7 cellular contexts compared by ENCODE assay signal in the genomic region with DNA sequence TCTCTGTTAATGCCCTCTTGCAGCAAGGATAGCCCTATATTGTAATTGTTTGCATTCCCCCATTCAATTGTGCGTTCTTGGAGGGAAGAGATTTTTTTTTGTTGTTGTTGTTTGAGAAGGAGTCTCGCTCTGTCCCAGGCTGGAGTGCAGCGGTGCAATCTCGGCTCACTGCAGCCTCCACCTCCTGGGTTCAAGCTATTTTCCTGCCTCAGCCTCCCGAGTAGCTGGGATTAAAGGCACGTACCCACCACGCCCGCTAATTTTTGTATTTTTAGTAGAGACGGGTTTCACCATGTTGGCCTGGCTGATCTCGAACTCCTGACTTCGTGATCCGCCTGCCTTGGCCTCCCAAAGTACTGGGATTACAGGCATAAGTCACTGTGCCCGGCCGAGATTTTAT. TPM values are rescaled to one million over a fixed set of nuclear protein-coding genes. Genes with fewer than 3 reads are reported as not detected.
DNase-seq lines count a peak whose midpoint lies in the region; ATAC-seq and TF ChIP-seq lines count a peak whose summit lies in the region.
"Not testable (repeated sequence)": the region's sequence is repeated elsewhere in the genome, so short reads cannot be mapped to it uniquely, and the experiment has no call there.

No MANE protein-coding gene starts in this region.

- H3K18ac ChIP-seq in H9 (ENCODE audit: insufficient read length, low read depth, low read length), result not testable (repeated sequence)

- not testable (repeated sequence) for H2AK5ac ChIP-seq in H9 (ENCODE audit: insufficient read length, low read length)

- peaks cover 15 to 63% (median 35%) of the 10 kb centered on the region in 3 experiments; a peak in 6 of 7 replicates for H3K36me3 Mint-ChIP-seq in H9 (ENCODE audit: insufficient read depth in 1 of 3, low read depth in 3 of 3)
- H3K36me3 Mint-ChIP-seq in T-helper 17 cell (ENCODE audit: low read depth); effector memory CD8-positive, alpha-beta T cell (ENCODE audit: insufficient read depth): not testable (repeated sequence)
- peaks cover 54% of the 10 kb centered on the region for H3K36me3 Mint-ChIP-seq in activated naive CD4-positive, alpha-beta T cell treated with anti-CD3 and anti-CD28 coated beads, Interleukin-2, amount 10 ng/mL, durations not matched to agents 7 days and 5 days

- not testable (repeated sequence) for H3K9me3 Mint-ChIP-seq in H9; activated naive CD4-positive, alpha-beta T cell treated with anti-CD3 and anti-CD28 coated beads, Interleukin-2, amount 10 ng/mL, durations not matched to agents 7 days and 5 days; effector memory CD8-positive, alpha-beta T cell

- not testable (repeated sequence) for H3K4me1 Mint-ChIP-seq in H9; T-helper 17 cell; effector memory CD8-positive, alpha-beta T cell (ENCODE audit: low read depth in 2 of 2)
- peaks cover 42% of the 10 kb centered on the region for H3K4me1 Mint-ChIP-seq in activated naive CD4-positive, alpha-beta T cell treated with anti-CD3 and anti-CD28 coated beads, Interleukin-2, amount 10 ng/mL, durations not matched to agents 7 days and 5 days

- H3K23me2 ChIP-seq in H9 (ENCODE audit: insufficient read length, low read depth, low read length, poor library complexity, severe bottlenecking), result not testable (repeated sequence)

- CTCF ChIA-PET in activated naive CD4-positive, alpha-beta T cell treated with anti-CD3 and anti-CD28 coated beads, Interleukin-2, amount 10 ng/mL, durations not matched to agents 7 days and 5 days (lab: Charles Lee), result not testable (repeated sequence)

- H2AFZ ChIP-seq in H9 (ENCODE audit: low read length); osteoblast (ENCODE audit: low read length): not testable (repeated sequence)

- H3T11ph ChIP-seq in H9 (ENCODE audit: low read length), result not testable (repeated sequence)

- ATAC-seq in T-helper 17 cell; effector memory CD8-positive, alpha-beta T cell (replicated peaks): not testable (repeated sequence)

- H3K4ac ChIP-seq in H9 (ENCODE audit: low read depth, low read length), result not testable (repeated sequence)

- not testable (repeated sequence) for TF ChIP-seq RAD21 in liver (IDR thresholded peaks at IDR 0.05)

- not testable (repeated sequence) for H3K79me1 ChIP-seq in H9 (ENCODE audit: insufficient read depth, low read depth, low read length, poor library complexity, severe bottlenecking)

- H3K27me3 ChIP-seq in H9 (ENCODE audit: insufficient read depth, low read length); liver (ENCODE audit: control insufficient read depth in 4 of 4, insufficient read depth in 4 of 4, low read length in 3 of 4); osteoblast (ENCODE audit: insufficient read depth, low read length); skeletal muscle tissue (ENCODE audit: control insufficient read depth in 3 of 3, insufficient read depth in 3 of 3, low read length in 3 of 3): not testable (repeated sequence)

- H3K4me2 ChIP-seq in H9 (ENCODE audit: insufficient read depth, insufficient read length, low read length), result not testable (repeated sequence)
- H3K4me2 ChIP-seq in osteoblast (ENCODE audit: insufficient read depth, low read length), result peak overlapping the region; percentile 68

- H3K14ac ChIP-seq in H9 (ENCODE audit: insufficient read depth, low read length), result not testable (repeated sequence)

- no CpG with 5 or more reads among the region's 14 CpGs for WGBS in H9 (ENCODE audit: extremely low coverage, insufficient read length, low lambda C conversion rate)
- WGBS in liver, result 93% methylated on average over 14 of the region's 14 CpGs

- not testable (repeated sequence) for H2BK20ac ChIP-seq in H9 (ENCODE audit: low read depth, low read length, poor library complexity, severe bottlenecking)

- not testable (repeated sequence) for H2BK5ac ChIP-seq in H9 (ENCODE audit: insufficient read length, low read length)

- not testable (repeated sequence) for H3K56ac ChIP-seq in H9 (ENCODE audit: insufficient read length, low read depth, low read length)

- not testable (repeated sequence) for H3K27ac ChIP-seq in H9 (ENCODE audit: insufficient read length, low read depth, low read length)
- H3K27ac ChIP-seq in liver (ENCODE audit: low read depth in 1 of 2, low read length in 2 of 2), result peak overlapping the region; percentile 42 to 64
- peak overlapping the region; percentile 94 for H3K27ac ChIP-seq in osteoblast (ENCODE audit: low read depth, low read length)
- H3K27ac ChIP-seq in skeletal muscle tissue (ENCODE audit: low read depth, low read length), result peak overlapping the region; percentile 61

- not testable (repeated sequence) for H3K4me3 ChIP-seq in liver (ENCODE audit: low read depth in 1 of 3, low read length in 3 of 3); osteoblast (ENCODE audit: insufficient read depth, low read length)
- peak overlapping the region in 1 of 3 donors; percentile 34 for H3K4me3 ChIP-seq in skeletal muscle tissue (ENCODE audit: low read length in 3 of 3)

- DNase-seq in H9; T-helper 17 cell; activated naive CD4-positive, alpha-beta T cell treated with anti-CD3 and anti-CD28 coated beads, Interleukin-2, amount 10 ng/mL, durations not matched to agents 7 days and 5 days; effector memory CD8-positive, alpha-beta T cell; osteoblast (ENCODE audit: insufficient read length, low spot score, missing footprints): not testable (repeated sequence)

- H3K36me3 ChIP-seq in liver (ENCODE audit: control insufficient read depth in 4 of 4, insufficient read depth in 3 of 4, low read depth in 1 of 4, low read length in 3 of 4); skeletal muscle tissue (ENCODE audit: control insufficient read depth in 3 of 3, insufficient read depth in 3 of 3, low read length in 3 of 3): not testable (repeated sequence)
- H3K36me3 ChIP-seq in osteoblast (ENCODE audit: insufficient read depth, low read length), result peaks cover 17% of the 10 kb centered on the region

- not testable (repeated sequence) for H3K9me3 ChIP-seq in H9 (ENCODE audit: control insufficient read depth, low read depth, low read length); T-helper 17 cell (ENCODE audit: control insufficient read depth, low read length, poor library complexity, severe bottlenecking); liver (ENCODE audit: control insufficient read depth in 4 of 4, low read length in 3 of 4); osteoblast (ENCODE audit: low read depth, low read length); skeletal muscle tissue (ENCODE audit: control insufficient read depth in 3 of 3, low read length in 3 of 3)

- not testable (repeated sequence) for H3K23ac ChIP-seq in H9 (ENCODE audit: insufficient read length, low read depth, low read length)

- not testable (repeated sequence) for H2BK15ac ChIP-seq in H9 (ENCODE audit: low read depth, low read length)

- H4K8ac ChIP-seq in H9 (replicated peaks; ENCODE audit: insufficient read length, low read depth, low read length), result not testable (repeated sequence)

- not testable (repeated sequence) for H4K91ac ChIP-seq in H9 (ENCODE audit: insufficient read length, low read depth, low read length)

- not testable (repeated sequence) for H2BK120ac ChIP-seq in H9 (ENCODE audit: low read depth, low read length, poor library complexity, severe bottlenecking)

- not testable (repeated sequence) for H3K4me3 Mint-ChIP-seq in H9; activated naive CD4-positive, alpha-beta T cell treated with anti-CD3 and anti-CD28 coated beads, Interleukin-2, amount 10 ng/mL, durations not matched to agents 7 days and 5 days; effector memory CD8-positive, alpha-beta T cell
- H3K4me3 Mint-ChIP-seq in T-helper 17 cell, result peak overlapping the region; percentile 52

- H3K79me2 ChIP-seq in H9 (ENCODE audit: insufficient read depth, low read length), result not testable (repeated sequence)
- H3K79me2 ChIP-seq in osteoblast (ENCODE audit: insufficient read depth, low read length), result peaks cover 94% of the 10 kb centered on the region

- TF ChIP-seq CTCF in H9 (conservative IDR thresholded peaks at IDR 0.05); liver (IDR thresholded peaks at IDR 0.05; ENCODE audit: low read depth, low read length, missing input control); osteoblast (IDR thresholded peaks at IDR 0.05; ENCODE audit: extremely low read depth, low read depth, low read length): not testable (repeated sequence)

- not testable (repeated sequence) for H4K5ac ChIP-seq in H9 (ENCODE audit: insufficient read length, low read depth, low read length)

- H4K20me1 ChIP-seq in H9 (ENCODE audit: control insufficient read depth, insufficient read depth, insufficient read length); osteoblast (ENCODE audit: insufficient read depth, low read length): not testable (repeated sequence)

- not testable (repeated sequence) for H3K27me3 Mint-ChIP-seq in H9 (ENCODE audit: low read depth); T-helper 17 cell; activated naive CD4-positive, alpha-beta T cell treated with anti-CD3 and anti-CD28 coated beads, Interleukin-2, amount 10 ng/mL, durations not matched to agents 7 days and 5 days; effector memory CD8-positive, alpha-beta T cell

- peak overlapping the region in 2 of 3 experiments; percentile 2 to 58; a peak in 2 of 7 replicates for H3K27ac Mint-ChIP-seq in H9
- H3K27ac Mint-ChIP-seq in T-helper 17 cell, result not testable (repeated sequence)
- peak overlapping the region; percentile 81 for H3K27ac Mint-ChIP-seq in activated naive CD4-positive, alpha-beta T cell treated with anti-CD3 and anti-CD28 coated beads, Interleukin-2, amount 10 ng/mL, durations not matched to agents 7 days and 5 days
- peak overlapping the region; percentile 12 to 71 for H3K27ac Mint-ChIP-seq in effector memory CD8-positive, alpha-beta T cell

- H3K4me1 ChIP-seq in H9 (ENCODE audit: insufficient read depth, low read length), result not testable (repeated sequence)
- peaks cover 1 to 30% (median 18%) of the 10 kb centered on the region in 4 donors for H3K4me1 ChIP-seq in liver (ENCODE audit: control insufficient read depth in 4 of 4, insufficient read depth in 4 of 4, low read length in 3 of 4)
- H3K4me1 ChIP-seq in osteoblast (ENCODE audit: insufficient read depth, low read length), result peaks cover 24% of the 10 kb centered on the region
- peaks cover 12 to 31% (median 29%) of the 10 kb centered on the region in 3 donors for H3K4me1 ChIP-seq in skeletal muscle tissue (ENCODE audit: control insufficient read depth in 3 of 3, insufficient read depth in 3 of 3, low read length in 3 of 3)

- H3K9ac ChIP-seq in H9 (ENCODE audit: extremely low read depth, insufficient read length, low read length); liver (ENCODE audit: low read depth in 1 of 2, low read length in 2 of 2): not testable (repeated sequence)
- H3K9ac ChIP-seq in skeletal muscle tissue (ENCODE audit: low read depth in 1 of 3, low read length in 3 of 3), result peak overlapping the region in 1 of 3 donors; percentile 63

- H2BK12ac ChIP-seq in H9 (ENCODE audit: insufficient read length, low read depth, low read length), result not testable (repeated sequence)

RNA-seq across cellular contexts. Expression of a gene that starts 7.9 kb away (rescaled TPM):
- total RNA-seq in H9 (2021), result 161 TPM in 2 replicates
- total RNA-seq in T-helper 17 cell, result 1 to 10 TPM in 1 of 2 donors, under 1 TPM in 1; 0.57 to 2.0 TPM
- 10 to 100 TPM in 1 of 2 donors, 1 to 10 TPM in 1; 1.3 to 40.8 TPM for total RNA-seq in liver
- 1 to 10 TPM; 1.1 to 3.6 TPM for polyA plus RNA-seq in liver
- total RNA-seq in osteoblast, result 16.2 and 18.5 TPM in 2 replicates
- 8.4 TPM for total RNA-seq in skeletal muscle tissue

RNA-seq across cellular contexts. Expression of a gene that starts 24.4 kb away (rescaled TPM):
- total RNA-seq in H9 (2021) (105 and 109 TPM in 2 replicates), T-helper 17 cell (10 to 100 TPM; 35.6 to 59.1 TPM), liver (100 to 1,000 TPM in 1 of 2 donors, 10 to 100 TPM in 1; 48.4 to 124 TPM), osteoblast (127 and 136 TPM in 2 replicates), skeletal muscle tissue (44.9 TPM)
- 10 to 100 TPM; 29.7 to 43.7 TPM for polyA plus RNA-seq in liver
